8 cellular contexts compared by ENCODE assay signal in genomic region chr3:86563358-86563970, GRCh38.
A peak's percentile ranks its signal among the peaks of the same experiment; 100 is the strongest.
DNase-seq lines count a peak whose midpoint lies in the region; ATAC-seq and TF ChIP-seq lines count a peak whose summit lies in the region.

No MANE protein-coding gene starts in this region.

- no peak overlapping the region for H3K27ac Mint-ChIP-seq in activated naive CD4-positive, alpha-beta T cell treated with anti-CD3 and anti-CD28 coated beads for 36 hours

- H3K36me3 ChIP-seq in right atrium auricular region, result no peaks in the 10 kb centered on the region
- no peaks in the 10 kb centered on the region for H3K36me3 ChIP-seq in PC-9 (ENCODE audit: low read depth)
- H3K36me3 ChIP-seq in effector memory CD4-positive, alpha-beta T cell (ENCODE audit: control insufficient read depth, insufficient read depth, low read length), result no peaks in the 10 kb centered on the region

- H2AFZ ChIP-seq in PC-9, result no peak overlapping the region; the same call in 1 of the 2 replicates

- no peaks in the 10 kb centered on the region for H3K4me1 ChIP-seq in right atrium auricular region
- H3K4me1 ChIP-seq in PC-9 (replicated peaks; ENCODE audit: insufficient read depth), result no peaks in the 10 kb centered on the region
- H3K4me1 ChIP-seq in effector memory CD4-positive, alpha-beta T cell (ENCODE audit: control insufficient read depth, insufficient read depth, low read length, poor library complexity, severe bottlenecking), result no peaks in the 10 kb centered on the region

- H3K4me3 Mint-ChIP-seq in activated naive CD4-positive, alpha-beta T cell treated with anti-CD3 and anti-CD28 coated beads for 36 hours, result no peak overlapping the region

- no peaks in the 10 kb centered on the region for H3K4me1 Mint-ChIP-seq in activated naive CD4-positive, alpha-beta T cell treated with anti-CD3 and anti-CD28 coated beads for 36 hours (ENCODE audit: low read depth)

- POLR2A ChIA-PET in PC-9 (lab: Charles Lee; ENCODE audit: unreplicated experiment), result no interaction called here

- H4K20me1 ChIP-seq in PC-9 (ENCODE audit: insufficient read depth), result no peaks in the 10 kb centered on the region

- no peak for DNase-seq in right atrium auricular region (ENCODE audit: low spot score)
- DNase-seq in left ventricle myocardium superior, result no peak
- DNase-seq in HS-5 (ENCODE audit: low read depth), result peak; percentile 29
- no peak for DNase-seq in PC-9
- DNase-seq in epithelial cell of proximal tubule (ENCODE audit: low read depth), result no peak
- peak; percentile 23 for DNase-seq in putamen (ENCODE audit: low spot score)
- DNase-seq in activated naive CD4-positive, alpha-beta T cell treated with anti-CD3 and anti-CD28 coated beads for 36 hours, result no peak
- DNase-seq in effector memory CD4-positive, alpha-beta T cell, result no peak

- H3K79me2 ChIP-seq in PC-9 (ENCODE audit: low read depth), result no peaks in the 10 kb centered on the region

- H3K9me3 ChIP-seq in right atrium auricular region (no peaks in the 10 kb centered on the region), PC-9 (ENCODE audit: insufficient read depth, low read depth) (no peaks in the 10 kb centered on the region)
- H3K9me3 ChIP-seq in effector memory CD4-positive, alpha-beta T cell (ENCODE audit: control insufficient read depth, low read length), result no peaks in the 10 kb centered on the region

- H3K27ac ChIP-seq in right atrium auricular region (no peak overlapping the region), PC-9 (no peak overlapping the region)
- no peak overlapping the region for H3K27ac ChIP-seq in effector memory CD4-positive, alpha-beta T cell (ENCODE audit: insufficient read depth, low read length, poor library complexity, severe bottlenecking)

- no peaks in the 10 kb centered on the region for H3K36me3 Mint-ChIP-seq in activated naive CD4-positive, alpha-beta T cell treated with anti-CD3 and anti-CD28 coated beads for 36 hours (ENCODE audit: low read depth)

- BruUV-seq in PC-9 (replicated peaks; lab: Mats Ljungman, UMichigan), result no TSS peak

- CTCF ChIA-PET in PC-9 (lab: Charles Lee), result no interaction called here
- CTCF ChIA-PET in activated naive CD4-positive, alpha-beta T cell treated with anti-CD3 and anti-CD28 coated beads for 36 hours (lab: Charles Lee), result interaction anchor here (0.6 to 1.2 kb wide), 2 partner anchors 13 to 395 kb away, joined by 3 to 5 read pairs; no protein-coding TSS in a partner anchor

- peaks cover 3% of the 10 kb centered on the region for H3K9me3 Mint-ChIP-seq in activated naive CD4-positive, alpha-beta T cell treated with anti-CD3 and anti-CD28 coated beads for 36 hours

- H3F3A ChIP-seq in PC-9 (ENCODE audit: insufficient read depth, low read depth), result no peaks in the 10 kb centered on the region

- intact Hi-C loops in left ventricle myocardium superior (cut with micrococcal nuclease) (no loop called here), PC-9 (cut with micrococcal nuclease; ENCODE audit: unreplicated experiment) (loop anchor here (2.0 kb wide), 2 partner anchors 383 to 743 kb away; no protein-coding TSS in a partner anchor)
- intact Hi-C loops in activated naive CD4-positive, alpha-beta T cell treated with anti-CD3 and anti-CD28 coated beads for 36 hours (cut with micrococcal nuclease), result no loop called here

- peak; percentile 15 to 64 for TF ChIP-seq CTCF in right atrium auricular region (IDR thresholded peaks at IDR 0.05)
- TF ChIP-seq CTCF in PC-9 (conservative IDR thresholded peaks at IDR 0.05), result peak; percentile 81
- peak; percentile 59 for TF ChIP-seq CTCF in epithelial cell of proximal tubule (conservative IDR thresholded peaks at IDR 0.05; ENCODE audit: low read depth, low read length)

- H3K4me2 ChIP-seq in PC-9, result no peak overlapping the region

- H3K4me3 ChIP-seq in right atrium auricular region (no peak overlapping the region), PC-9 (no peak overlapping the region), epithelial cell of proximal tubule (ENCODE audit: low read depth, low read length) (no peak overlapping the region)
- H3K4me3 ChIP-seq in effector memory CD4-positive, alpha-beta T cell (ENCODE audit: insufficient read depth, low read depth, low read length, poor library complexity, severe bottlenecking), result no peak overlapping the region

- H3K9me2 ChIP-seq in PC-9 (ENCODE audit: insufficient read depth), result no peaks in the 10 kb centered on the region

- H3K27me3 ChIP-seq in right atrium auricular region (no peaks in the 10 kb centered on the region), PC-9 (ENCODE audit: insufficient read depth, low read depth) (no peaks in the 10 kb centered on the region)
- no peaks in the 10 kb centered on the region for H3K27me3 ChIP-seq in effector memory CD4-positive, alpha-beta T cell (replicated peaks; ENCODE audit: control insufficient read depth, insufficient read depth, low read length, poor library complexity, severe bottlenecking)

- H3K27me3 Mint-ChIP-seq in activated naive CD4-positive, alpha-beta T cell treated with anti-CD3 and anti-CD28 coated beads for 36 hours (ENCODE audit: low read depth), result no peaks in the 10 kb centered on the region

- ATAC-seq in left ventricle myocardium superior, result no peak

Comparison
In these comparisons a context has a peak if more than half of its experiments do, and no peak if none do; other contexts are left out.
1. DNase-seq: peak in HS-5 (single experiment) and putamen (single experiment); none in right atrium auricular region (single experiment), left ventricle myocardium superior (single experiment), PC-9 (0 of 2), epithelial cell of proximal tubule (single experiment), activated naive CD4-positive, alpha-beta T cell treated with anti-CD3 and anti-CD28 coated beads for 36 hours (single experiment) and effector memory CD4-positive, alpha-beta T cell (0 of 3).
2. Peak in every context shown above with its lines, with median percentiles within 50 percentile points of each other: CTCF ChIP-seq.